1 cellular context compared by ENCODE assay signal in genomic region chr17:78818932-78819331, GRCh38.
TF ChIP-seq lines count a peak whose summit lies in the region.

No MANE protein-coding gene starts in this region.

TF ChIP-seq in HepG2, 621 proteins besides CTCF, POLR2A, EP300 and RAD21:
- no peak for TF ChIP-seq TFAP4 (IDR thresholded peaks at IDR 0.05; ENCODE audit: borderline replicate concordance, low read depth)
- TF ChIP-seq ZNF501 (CRISPR knock-in tag; IDR thresholded peaks at IDR 0.05), result no peak
- TF ChIP-seq AGO2 (optimal IDR thresholded peaks at IDR 0.05; ENCODE audit: low read depth, low read length), result no peak
- no peak for TF ChIP-seq ZNF546 (CRISPR knock-in tag; conservative IDR thresholded peaks at IDR 0.05)
- no peak for TF ChIP-seq KIAA2018 (CRISPR knock-in tag; IDR thresholded peaks at IDR 0.05; ENCODE audit: borderline replicate concordance)
- no peak for TF ChIP-seq ZNF180 (CRISPR knock-in tag; IDR thresholded peaks at IDR 0.05; ENCODE audit: borderline replicate concordance, low read depth)
- TF ChIP-seq HBP1 (CRISPR knock-in tag; IDR thresholded peaks at IDR 0.05; ENCODE audit: low read depth), result no peak
- no peak for TF ChIP-seq ZC3H4 (CRISPR knock-in tag; IDR thresholded peaks at IDR 0.05; ENCODE audit: borderline replicate concordance)
- TF ChIP-seq ZNF576 (CRISPR knock-in tag; IDR thresholded peaks at IDR 0.05), result no peak
- TF ChIP-seq HOXA3 (CRISPR knock-in tag; IDR thresholded peaks at IDR 0.05), result no peak
- TF ChIP-seq PATZ1 (CRISPR knock-in tag; IDR thresholded peaks at IDR 0.05), result no peak
- TF ChIP-seq ZNF354B (CRISPR knock-in tag; IDR thresholded peaks at IDR 0.05), result no peak
- no peak for TF ChIP-seq TBX3 (IDR thresholded peaks at IDR 0.05; ENCODE audit: borderline replicate concordance)
- no peak for TF ChIP-seq PCBP1 (IDR thresholded peaks at IDR 0.05; ENCODE audit: borderline replicate concordance, low read depth, low read length)
- no peak for TF ChIP-seq ZNF740 (CRISPR knock-in tag; IDR thresholded peaks at IDR 0.05)
- no peak for TF ChIP-seq RFX3 (CRISPR knock-in tag; IDR thresholded peaks at IDR 0.05)
- TF ChIP-seq ZNF7 (CRISPR knock-in tag; IDR thresholded peaks at IDR 0.05), result no peak
- TF ChIP-seq NFE2L2 (IDR thresholded peaks at IDR 0.05; ENCODE audit: low read length), result no peak
